1 cellular context compared by ENCODE assay signal in genomic region chr10:11901454-11902431, GRCh38.
TF ChIP-seq lines count a peak whose summit lies in the region.

No MANE protein-coding gene starts in this region.

TF ChIP-seq in K562, 482 proteins besides CTCF, POLR2A, EP300 and RAD21 (continued from another document and continues in another):
- TF ChIP-seq ZNF277 (CRISPR knock-in tag; IDR thresholded peaks at IDR 0.05; ENCODE audit: borderline replicate concordance) (no peak), E2F6 (IDR thresholded peaks at IDR 0.05; ENCODE audit: borderline replicate concordance in 1 of 2, extremely low read depth in 1 of 2, insufficient read depth in 1 of 2, insufficient read length in 1 of 2, low read depth in 1 of 2, low read length in 1 of 2, poor library complexity in 1 of 2, severe bottlenecking in 1 of 2) (peak in 1 of 2 experiments; percentile 56), ZNF740 (CRISPR knock-in tag; IDR thresholded peaks at IDR 0.05) (peak; percentile 89), ZNF740 (tag; IDR thresholded peaks at IDR 0.05) (no peak), POLR2AphosphoS2 (IDR thresholded peaks at IDR 0.05; ENCODE audit: low read length) (no peak), MEIS2 (IDR thresholded peaks at IDR 0.05; ENCODE audit: partially characterized antibody) (peak; percentile 40), MYC (IDR thresholded peaks at IDR 0.05; ENCODE audit: low read depth, low read length) (peak; percentile 11; the same call in 1 of the 2 replicates), MYC (CRISPR knock-in tag; IDR thresholded peaks at IDR 0.05; ENCODE audit: borderline replicate concordance, low read depth) (no peak), RBM22 (IDR thresholded peaks at IDR 0.05; ENCODE audit: low read depth, low read length, poor library complexity, severe bottlenecking) (no peak), FIP1L1 (IDR thresholded peaks at IDR 0.05; ENCODE audit: low read depth, low read length, poor library complexity, severe bottlenecking) (no peak), PTRF (tag; IDR thresholded peaks at IDR 0.05) (no peak), TSC22D4 (tag; IDR thresholded peaks at IDR 0.05) (no peak), ETS1 (conservative IDR thresholded peaks at IDR 0.05; ENCODE audit: control insufficient read depth, low read depth, low read length) (no peak), DNMT1 (IDR thresholded peaks at IDR 0.05) (no peak), ZKSCAN1 (IDR thresholded peaks at IDR 0.05; ENCODE audit: low read depth, low read length) (no peak), MGA (IDR thresholded peaks at IDR 0.05) (peak; percentile 53), TFAP4 (CRISPR knock-in tag; IDR thresholded peaks at IDR 0.05; ENCODE audit: borderline replicate concordance) (peak; percentile 58; the same call in 1 of the 2 replicates), TCFL5 (CRISPR knock-in tag; conservative IDR thresholded peaks at IDR 0.05) (no peak), BRD9 (IDR thresholded peaks at IDR 0.05; ENCODE audit: low read depth, partially characterized antibody) (peak; percentile 57), NKRF (IDR thresholded peaks at IDR 0.05; ENCODE audit: borderline replicate concordance) (no peak), FOS (IDR thresholded peaks at IDR 0.05; ENCODE audit: extremely low read depth, insufficient read length) (peak; percentile 39), ZNF766 (CRISPR knock-in tag; conservative IDR thresholded peaks at IDR 0.05) (no peak), CSDE1 (IDR thresholded peaks at IDR 0.05) (no peak), PHF8 (IDR thresholded peaks at IDR 0.05; ENCODE audit: borderline replicate concordance, low read length) (peak; percentile 28; the same call in 1 of the 2 replicates), POLR2AphosphoS5 (IDR thresholded peaks at IDR 0.05; ENCODE audit: control insufficient read depth, insufficient read depth, low read depth, low read length) (no peak), POLR2G (IDR thresholded peaks at IDR 0.05; ENCODE audit: low read depth, low read length) (no peak), ZNF197 (CRISPR knock-in tag; IDR thresholded peaks at IDR 0.05; ENCODE audit: low read depth) (no peak), FOXP1 (CRISPR knock-in tag; IDR thresholded peaks at IDR 0.05) (peak; percentile 26; the same call in 1 of the 2 replicates), PRPF4 (IDR thresholded peaks at IDR 0.05; ENCODE audit: insufficient read depth, low read depth, low read length, poor library complexity, severe bottlenecking) (no peak), ZNF561 (CRISPR knock-in tag; conservative IDR thresholded peaks at IDR 0.05) (no peak)
